37 cellular contexts compared by ENCODE assay signal in genomic region chr20:58752565-58752964, GRCh38.
"Had no signal": no experiment of that assay in that cellular context is flagged by ENCODE, and none has a peak within 500 bp of the region (broad histone marks: within the 10 kb centered on the region; RNA-seq: fewer than 3 reads in every experiment).

No MANE protein-coding gene starts in this region.

- DNase-seq: activated CD4-positive, alpha-beta memory T cell treated with anti-CD3 and anti-CD28 coated beads, Interleukin-2, amount 10 ng/mL, durations not matched to agents 7 days and 5 days; activated CD4-positive, alpha-beta T cell treated with anti-CD3 and anti-CD28 coated beads for 4 hours; activated gamma-delta T cell; activated naive CD4-positive, alpha-beta T cell treated with Interleukin-2 at 50 U/mL for 16 hours; activated naive CD8-positive, alpha-beta T cell treated with anti-CD3 and anti-CD28 coated beads, Interleukin-2, amount 10 ng/mL, durations not matched to agents 7 days and 5 days; activated T-cell treated with anti-CD3 and anti-CD28 coated beads, Interleukin-2, amount 50 U/mL, for 24 hours; amygdala; MM.1S; MV-4-11; NCI-H1092 treated with DMSO at 0.1 percent for 48 hours; NCI-H1417; NCI-H146; NCI-H187; NCI-H2081; NCI-H2171 treated with DMSO at 0.1 percent for 48 hours; NCI-H2227 treated with DMSO at 0.1 percent for 48 hours; NCI-H446; NCI-H510A treated with DMSO at 0.1 percent for 48 hours; NCI-H526 treated with DMSO at 0.1 percent for 48 hours; NCI-H82; NK-92 treated with Interleukin-12 subunit alpha and Interleukin-12 subunit beta, amount 100 ng/mL, for 24 hours; PC-3; Peyer's patch; RPMI8226; SHP77 treated with DMSO at 0.1 percent for 48 hours; SK-N-SH had no signal

- H3K27ac Mint-ChIP-seq: activated CD4-positive, alpha-beta memory T cell treated with anti-CD3 and anti-CD28 coated beads, Interleukin-2, amount 10 ng/mL, durations not matched to agents 7 days and 5 days; activated naive CD4-positive, alpha-beta T cell treated with anti-CD3 and anti-CD28 coated beads, Interleukin-2, amount 50 U/mL, for 24 hours; activated T-cell treated with anti-CD3 and anti-CD28 coated beads, Interleukin-2, amount 50 U/mL, for 24 hours; activated T-helper 2 cell treated with anti-CD3 and anti-CD28 coated beads, Interferon-gamma antibody, Interleukin-2, Interleukin-4, amounts not matched to agents 10 μg/mL and 5 μg/mL and 100 μg/mL, durations not matched to agents 14 hours and 24 hours and 36 hours; T-helper 1 cell treated with Interleukin-12 subunit alpha and Interleukin-12 subunit beta and Interleukin-4 antibody, amounts not matched to agents 30 μg/mL and 1 μg/mL, for 36 hours; T-helper 2 cell treated with Interferon-gamma antibody and Interleukin-4, amounts not matched to agents 5 μg/mL and 100 μg/mL, for 36 hours had no signal

- H3K4me3 ChIP-seq: ascending aorta, cardiac muscle cell, Peyer's patch, SJSA1 had no signal

- H3K9me3 Mint-ChIP-seq: activated CD4-positive, alpha-beta memory T cell treated with anti-CD3 and anti-CD28 coated beads, Interleukin-2, amount 10 ng/mL, durations not matched to agents 7 days and 5 days; activated naive CD4-positive, alpha-beta T cell treated with anti-CD3 and anti-CD28 coated beads, Interleukin-2, amount 50 U/mL, for 24 hours; activated naive CD8-positive, alpha-beta T cell treated with anti-CD3 and anti-CD28 coated beads, Interleukin-2, amount 10 ng/mL, durations not matched to agents 7 days and 5 days; activated T-cell treated with anti-CD3 and anti-CD28 coated beads, Interleukin-2, amount 50 U/mL, for 24 hours; activated T-helper 2 cell treated with anti-CD3 and anti-CD28 coated beads, Interferon-gamma antibody, Interleukin-2, Interleukin-4, amounts not matched to agents 10 μg/mL and 5 μg/mL and 100 μg/mL, durations not matched to agents 14 hours and 24 hours and 36 hours; central memory CD8-positive, alpha-beta T cell; T-helper 1 cell treated with Interleukin-12 subunit alpha and Interleukin-12 subunit beta and Interleukin-4 antibody, amounts not matched to agents 30 μg/mL and 1 μg/mL, for 36 hours; T-helper 2 cell treated with Interferon-gamma antibody and Interleukin-4, amounts not matched to agents 5 μg/mL and 100 μg/mL, for 36 hours had no signal

- H3K27me3 ChIP-seq: ascending aorta, Peyer's patch had no signal

- H3K4me1 Mint-ChIP-seq: activated CD4-positive, alpha-beta memory T cell treated with anti-CD3 and anti-CD28 coated beads, Interleukin-2, amount 10 ng/mL, durations not matched to agents 7 days and 5 days; activated naive CD4-positive, alpha-beta T cell treated with anti-CD3 and anti-CD28 coated beads, Interleukin-2, amount 50 U/mL, for 24 hours; central memory CD8-positive, alpha-beta T cell had no signal

- ATAC-seq: activated CD4-positive, CD25-positive, alpha-beta regulatory T cell treated with anti-CD3 and anti-CD28 coated beads, Interleukin-2, amount 50 U/mL, for 24 hours; PC-3 had no signal

- H3K36me3 ChIP-seq: ascending aorta, cardiac muscle cell, Peyer's patch, SJSA1 had no signal

- H3K9ac ChIP-seq: KMS-11, SK-N-SH had no signal

- H3K4me1 ChIP-seq: ascending aorta, Peyer's patch had no signal

- H3K27ac ChIP-seq: ascending aorta, cardiac muscle cell, KMS-11, Peyer's patch, SJSA1 had no signal

- H3K9me3 ChIP-seq: ascending aorta, Peyer's patch, SJSA1, SK-N-SH had no signal

- H3K4me3 Mint-ChIP-seq: activated CD4-positive, alpha-beta memory T cell treated with anti-CD3 and anti-CD28 coated beads, Interleukin-2, amount 10 ng/mL, durations not matched to agents 7 days and 5 days; activated naive CD4-positive, alpha-beta T cell treated with anti-CD3 and anti-CD28 coated beads, Interleukin-2, amount 50 U/mL, for 24 hours; activated naive CD8-positive, alpha-beta T cell treated with anti-CD3 and anti-CD28 coated beads, Interleukin-2, amount 10 ng/mL, durations not matched to agents 7 days and 5 days; activated T-cell treated with anti-CD3 and anti-CD28 coated beads, Interleukin-2, amount 50 U/mL, for 24 hours; central memory CD8-positive, alpha-beta T cell; T-helper 1 cell treated with Interleukin-12 subunit alpha and Interleukin-12 subunit beta and Interleukin-4 antibody, amounts not matched to agents 30 μg/mL and 1 μg/mL, for 36 hours; T-helper 2 cell treated with Interferon-gamma antibody and Interleukin-4, amounts not matched to agents 5 μg/mL and 100 μg/mL, for 36 hours; WTC11 had no signal

- H3K36me3 Mint-ChIP-seq: activated naive CD4-positive, alpha-beta T cell treated with anti-CD3 and anti-CD28 coated beads, Interleukin-2, amount 50 U/mL, for 24 hours; activated naive CD8-positive, alpha-beta T cell treated with anti-CD3 and anti-CD28 coated beads, Interleukin-2, amount 10 ng/mL, durations not matched to agents 7 days and 5 days; WTC11 had no signal
